ENCODE assay signal across 1 cellular context in the genomic region with DNA sequence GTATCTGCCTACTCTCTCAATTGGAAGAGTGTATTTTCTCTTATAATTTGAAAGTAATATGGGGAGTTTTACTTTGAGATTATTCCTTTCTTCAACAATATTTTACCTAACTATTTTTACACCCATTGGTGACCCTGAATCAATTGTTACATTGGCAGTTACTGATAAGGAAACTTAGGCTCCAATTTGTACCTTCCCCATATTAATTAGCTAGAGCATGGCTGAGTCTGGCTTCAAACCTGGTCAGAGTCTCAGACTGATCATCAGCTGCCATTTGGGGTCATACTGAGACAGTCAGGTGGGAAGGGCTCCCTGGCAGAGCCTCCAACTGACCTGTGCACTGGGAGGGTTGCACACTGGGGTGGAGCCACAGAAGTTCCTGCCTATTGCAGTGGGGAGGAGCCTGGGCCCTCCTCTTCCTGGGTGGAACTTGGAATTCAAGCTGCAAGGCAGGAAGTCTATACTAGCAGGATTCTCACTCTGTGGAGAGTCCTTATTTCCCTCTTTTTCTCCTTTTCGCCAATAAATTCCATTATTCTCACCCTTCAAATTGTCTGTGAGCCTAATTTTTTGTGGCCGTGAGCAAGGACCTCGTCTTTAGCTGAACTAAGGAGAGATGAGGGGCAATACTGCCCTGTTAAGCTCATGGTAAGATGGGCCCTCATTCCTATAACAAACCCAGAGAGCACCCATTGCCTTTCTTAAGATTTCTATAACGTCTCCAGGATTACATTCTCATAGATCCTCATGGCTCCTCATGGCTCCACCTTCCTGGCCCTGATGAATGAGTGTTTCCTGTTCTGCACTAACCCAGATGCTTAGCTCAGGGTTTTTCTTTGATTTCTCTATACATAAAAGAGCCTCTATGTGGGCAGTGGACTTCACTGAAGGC.
TF ChIP-seq lines count a peak whose summit lies in the region.

No MANE protein-coding gene starts in this region.

TF ChIP-seq in K562, 482 proteins besides CTCF, POLR2A, EP300 and RAD21 (continued from another document and continues in another):
- TF ChIP-seq SOX6 (IDR thresholded peaks at IDR 0.05) (peak; percentile 57; the same call in 1 of the 2 replicates), ZBTB17 (CRISPR knock-in tag; IDR thresholded peaks at IDR 0.05) (peak; percentile 23; the same call in 1 of the 2 replicates), HEY1 (CRISPR knock-in tag; IDR thresholded peaks at IDR 0.05; ENCODE audit: borderline replicate concordance) (0 out of 2 replicates have a peak, but pooled peaks have one; percentile 14), EHMT2 (IDR thresholded peaks at IDR 0.05) (no peak), CREB1 (IDR thresholded peaks at IDR 0.05) (no peak), CREB1 (CRISPR knock-in tag; IDR thresholded peaks at IDR 0.05) (no peak), CHAMP1 (IDR thresholded peaks at IDR 0.05) (0 out of 2 replicates have a peak, but pooled peaks have one; percentile 13), ZNF175 (CRISPR knock-in tag; IDR thresholded peaks at IDR 0.05; ENCODE audit: low read depth) (no peak; the same call in none of the 2 replicates), VEZF1 (CRISPR knock-in tag; IDR thresholded peaks at IDR 0.05) (0 out of 2 replicates have a peak, but pooled peaks have one; percentile 13), MEIS2 (IDR thresholded peaks at IDR 0.05; ENCODE audit: partially characterized antibody) (peak; percentile 5), POLR2B (IDR thresholded peaks at IDR 0.05; ENCODE audit: low read depth, partially characterized antibody) (peak; percentile 94), ELF1 (tag; IDR thresholded peaks at IDR 0.05) (peak; percentile 75), ZNF586 (CRISPR knock-in tag; conservative IDR thresholded peaks at IDR 0.05) (0 out of 2 replicates have a peak, but pooled peaks have one; percentile 14), ESRRA (IDR thresholded peaks at IDR 0.05; ENCODE audit: borderline replicate concordance, low read depth) (peak; percentile 43; the same call in 1 of the 2 replicates), ZNF79 (CRISPR knock-in tag; IDR thresholded peaks at IDR 0.05; ENCODE audit: low read depth) (no peak), KLF6 (CRISPR knock-in tag; IDR thresholded peaks at IDR 0.05; ENCODE audit: borderline replicate concordance) (peak; percentile 54; the same call in 1 of the 2 replicates), RHOXF2B (CRISPR knock-in tag; conservative IDR thresholded peaks at IDR 0.05) (peak; percentile 69; the same call in 1 of the 2 replicates), MAFK (IDR thresholded peaks at IDR 0.05; ENCODE audit: low read length) (peak; percentile 43; the same call in 1 of the 2 replicates), SAP30 (IDR thresholded peaks at IDR 0.05; ENCODE audit: borderline replicate concordance, insufficient read depth, low read depth, low read length, poor library complexity, severe bottlenecking) (no peak), JUND (IDR thresholded peaks at IDR 0.05; ENCODE audit: borderline replicate concordance, low read depth, low read length) (peak; percentile 49), JUND (tag; IDR thresholded peaks at IDR 0.05; ENCODE audit: borderline replicate concordance, low read depth, low read length) (no peak; the same call in 2 of the 3 replicates), ATF7 (IDR thresholded peaks at IDR 0.05) (peak; percentile 61; the same call in 1 of the 2 replicates), ZBTB33 (CRISPR knock-in tag; IDR thresholded peaks at IDR 0.05) (no peak), CHCHD3 (CRISPR knock-in tag; IDR thresholded peaks at IDR 0.05) (no peak; the same call in 1 of the 2 replicates), ELF4 (CRISPR knock-in tag; IDR thresholded peaks at IDR 0.05) (peak; percentile 41; the same call in 1 of the 2 replicates), SPI1 (IDR thresholded peaks at IDR 0.05; ENCODE audit: borderline replicate concordance, low read depth, low read length) (peak; percentile 81; the same call in 1 of the 2 replicates), ZNF766 (CRISPR knock-in tag; conservative IDR thresholded peaks at IDR 0.05) (peak; percentile 5; the same call in 1 of the 2 replicates), ZNF584 (CRISPR knock-in tag; IDR thresholded peaks at IDR 0.05; ENCODE audit: low read depth) (0 out of 2 replicates have a peak, but pooled peaks have one; percentile 3), ZNF644 (tag; IDR thresholded peaks at IDR 0.05; ENCODE audit: low read depth) (peak; percentile 80; the same call in 1 of the 2 replicates), NRF1 (conservative IDR thresholded peaks at IDR 0.05 in 1 of 2, IDR thresholded peaks at IDR 0.05 in 1 of 2) (peak; percentile 54 to 63)
- TF ChIP-seq, protein P1, sequence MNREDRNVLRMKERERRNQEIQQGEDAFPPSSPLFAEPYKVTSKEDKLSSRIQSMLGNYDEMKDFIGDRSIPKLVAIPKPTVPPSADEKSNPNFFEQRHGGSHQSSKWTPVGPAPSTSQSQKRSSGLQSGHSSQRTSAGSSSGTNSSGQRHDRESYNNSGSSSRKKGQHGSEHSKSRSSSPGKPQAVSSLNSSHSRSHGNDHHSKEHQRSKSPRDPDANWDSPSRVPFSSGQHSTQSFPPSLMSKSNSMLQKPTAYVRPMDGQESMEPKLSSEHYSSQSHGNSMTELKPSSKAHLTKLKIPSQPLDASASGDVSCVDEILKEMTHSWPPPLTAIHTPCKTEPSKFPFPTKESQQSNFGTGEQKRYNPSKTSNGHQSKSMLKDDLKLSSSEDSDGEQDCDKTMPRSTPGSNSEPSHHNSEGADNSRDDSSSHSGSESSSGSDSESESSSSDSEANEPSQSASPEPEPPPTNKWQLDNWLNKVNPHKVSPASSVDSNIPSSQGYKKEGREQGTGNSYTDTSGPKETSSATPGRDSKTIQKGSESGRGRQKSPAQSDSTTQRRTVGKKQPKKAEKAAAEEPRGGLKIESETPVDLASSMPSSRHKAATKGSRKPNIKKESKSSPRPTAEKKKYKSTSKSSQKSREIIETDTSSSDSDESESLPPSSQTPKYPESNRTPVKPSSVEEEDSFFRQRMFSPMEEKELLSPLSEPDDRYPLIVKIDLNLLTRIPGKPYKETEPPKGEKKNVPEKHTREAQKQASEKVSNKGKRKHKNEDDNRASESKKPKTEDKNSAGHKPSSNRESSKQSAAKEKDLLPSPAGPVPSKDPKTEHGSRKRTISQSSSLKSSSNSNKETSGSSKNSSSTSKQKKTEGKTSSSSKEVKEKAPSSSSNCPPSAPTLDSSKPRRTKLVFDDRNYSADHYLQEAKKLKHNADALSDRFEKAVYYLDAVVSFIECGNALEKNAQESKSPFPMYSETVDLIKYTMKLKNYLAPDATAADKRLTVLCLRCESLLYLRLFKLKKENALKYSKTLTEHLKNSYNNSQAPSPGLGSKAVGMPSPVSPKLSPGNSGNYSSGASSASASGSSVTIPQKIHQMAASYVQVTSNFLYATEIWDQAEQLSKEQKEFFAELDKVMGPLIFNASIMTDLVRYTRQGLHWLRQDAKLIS (CRISPR knock-in tag; IDR thresholded peaks at IDR 0.05): peak; percentile 27; the same call in 1 of the 2 replicates
- TF ChIP-seq, protein P2, sequence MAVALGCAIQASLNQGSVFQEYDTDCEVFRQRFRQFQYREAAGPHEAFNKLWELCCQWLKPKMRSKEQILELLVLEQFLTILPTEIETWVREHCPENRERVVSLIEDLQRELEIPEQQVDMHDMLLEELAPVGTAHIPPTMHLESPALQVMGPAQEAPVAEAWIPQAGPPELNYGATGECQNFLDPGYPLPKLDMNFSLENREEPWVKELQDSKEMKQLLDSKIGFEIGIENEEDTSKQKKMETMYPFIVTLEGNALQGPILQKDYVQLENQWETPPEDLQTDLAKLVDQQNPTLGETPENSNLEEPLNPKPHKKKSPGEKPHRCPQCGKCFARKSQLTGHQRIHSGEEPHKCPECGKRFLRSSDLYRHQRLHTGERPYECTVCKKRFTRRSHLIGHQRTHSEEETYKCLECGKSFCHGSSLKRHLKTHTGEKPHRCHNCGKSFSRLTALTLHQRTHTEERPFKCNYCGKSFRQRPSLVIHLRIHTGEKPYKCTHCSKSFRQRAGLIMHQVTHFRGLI (CRISPR knock-in tag; IDR thresholded peaks at IDR 0.05): 0 out of 2 replicates have a peak, but pooled peaks have one; percentile 48
- TF ChIP-seq, protein P3, sequence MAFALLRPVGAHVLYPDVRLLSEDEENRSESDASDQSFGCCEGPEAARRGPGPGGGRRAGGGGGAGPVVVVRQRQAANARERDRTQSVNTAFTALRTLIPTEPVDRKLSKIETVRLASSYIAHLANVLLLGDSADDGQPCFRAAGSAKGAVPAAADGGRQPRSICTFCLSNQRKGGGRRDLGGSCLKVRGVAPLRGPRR (CRISPR knock-in tag; IDR thresholded peaks at IDR 0.05): no peak
